ENCODE assay signal across 1 cellular context in the genomic region with DNA sequence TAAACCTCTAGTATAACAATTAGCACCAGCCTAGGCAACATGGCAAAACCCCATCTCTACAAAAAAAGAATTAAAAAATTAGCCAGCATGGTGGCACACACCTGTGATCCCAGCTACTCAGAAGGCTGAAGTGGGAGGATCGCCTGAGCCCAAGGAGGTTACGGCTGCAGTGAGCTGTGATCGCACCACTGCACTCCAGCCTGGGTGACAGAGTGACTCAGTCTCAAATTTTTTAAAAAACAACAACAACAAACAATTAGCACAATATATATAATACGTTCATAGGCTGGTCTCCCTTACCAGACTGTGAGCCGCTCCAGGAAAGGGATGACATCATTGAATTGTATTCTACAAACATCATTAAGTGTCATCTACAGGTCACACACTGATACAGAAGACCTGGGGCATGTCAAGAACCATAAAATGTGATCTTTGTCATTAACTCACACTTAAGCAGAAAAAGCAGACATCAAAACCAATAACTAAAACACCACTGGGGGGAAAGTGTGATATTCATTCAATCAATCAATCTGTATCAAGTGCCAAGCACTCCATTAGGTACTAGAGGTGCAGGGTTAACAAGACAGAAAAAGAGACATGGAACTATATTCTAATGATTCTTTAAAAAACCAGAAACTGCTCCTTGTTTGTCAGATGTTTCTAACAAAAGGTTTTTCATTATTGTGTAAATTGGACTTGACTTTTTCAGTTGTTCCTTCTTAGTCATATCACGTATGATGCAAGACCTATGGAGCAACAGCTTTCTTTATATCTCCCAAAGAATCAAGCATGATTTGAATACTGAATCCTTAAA.
TF ChIP-seq lines count a peak whose summit lies in the region.

No MANE protein-coding gene starts in this region.

TF ChIP-seq in HepG2, 621 proteins besides CTCF, POLR2A, EP300 and RAD21 (continued from another document):
- 0 out of 2 replicates have a peak, but pooled peaks have one; percentile 29 for TF ChIP-seq CREB1 (IDR thresholded peaks at IDR 0.05)
- TF ChIP-seq CREB1 (CRISPR knock-in tag; IDR thresholded peaks at IDR 0.05), result no peak
- no peak for TF ChIP-seq ZNF17 (CRISPR knock-in tag; IDR thresholded peaks at IDR 0.05)
